Comparison of ENCODE assay signal across 1 cellular context in genomic region chr17:15892679-15893332, GRCh38.
TF ChIP-seq lines count a peak whose summit lies in the region.

No MANE protein-coding gene starts in this region.

TF ChIP-seq in GM12878, 131 proteins besides CTCF, POLR2A, EP300 and RAD21:
- TF ChIP-seq PKNOX1 (IDR thresholded peaks at IDR 0.05) (peak; percentile 92), CUX1 (IDR thresholded peaks at IDR 0.05; ENCODE audit: insufficient replicate concordance, low read depth, low read length) (no peak), RB1 (IDR thresholded peaks at IDR 0.05; ENCODE audit: borderline replicate concordance) (no peak), POU2F2 (IDR thresholded peaks at IDR 0.05; ENCODE audit: borderline replicate concordance, low read depth, low read length) (peak; percentile 90; the same call in 1 of the 3 replicates)
- TF ChIP-seq, protein P1, sequence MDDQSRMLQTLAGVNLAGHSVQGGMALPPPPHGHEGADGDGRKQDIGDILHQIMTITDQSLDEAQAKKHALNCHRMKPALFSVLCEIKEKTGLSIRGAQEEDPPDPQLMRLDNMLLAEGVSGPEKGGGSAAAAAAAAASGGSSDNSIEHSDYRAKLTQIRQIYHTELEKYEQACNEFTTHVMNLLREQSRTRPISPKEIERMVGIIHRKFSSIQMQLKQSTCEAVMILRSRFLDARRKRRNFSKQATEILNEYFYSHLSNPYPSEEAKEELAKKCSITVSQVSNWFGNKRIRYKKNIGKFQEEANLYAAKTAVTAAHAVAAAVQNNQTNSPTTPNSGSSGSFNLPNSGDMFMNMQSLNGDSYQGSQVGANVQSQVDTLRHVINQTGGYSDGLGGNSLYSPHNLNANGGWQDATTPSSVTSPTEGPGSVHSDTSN (IDR thresholded peaks at IDR 0.05; ENCODE audit: insufficient replicate concordance, low read depth, low read length): peak; percentile 94
